In the genomic region with DNA sequence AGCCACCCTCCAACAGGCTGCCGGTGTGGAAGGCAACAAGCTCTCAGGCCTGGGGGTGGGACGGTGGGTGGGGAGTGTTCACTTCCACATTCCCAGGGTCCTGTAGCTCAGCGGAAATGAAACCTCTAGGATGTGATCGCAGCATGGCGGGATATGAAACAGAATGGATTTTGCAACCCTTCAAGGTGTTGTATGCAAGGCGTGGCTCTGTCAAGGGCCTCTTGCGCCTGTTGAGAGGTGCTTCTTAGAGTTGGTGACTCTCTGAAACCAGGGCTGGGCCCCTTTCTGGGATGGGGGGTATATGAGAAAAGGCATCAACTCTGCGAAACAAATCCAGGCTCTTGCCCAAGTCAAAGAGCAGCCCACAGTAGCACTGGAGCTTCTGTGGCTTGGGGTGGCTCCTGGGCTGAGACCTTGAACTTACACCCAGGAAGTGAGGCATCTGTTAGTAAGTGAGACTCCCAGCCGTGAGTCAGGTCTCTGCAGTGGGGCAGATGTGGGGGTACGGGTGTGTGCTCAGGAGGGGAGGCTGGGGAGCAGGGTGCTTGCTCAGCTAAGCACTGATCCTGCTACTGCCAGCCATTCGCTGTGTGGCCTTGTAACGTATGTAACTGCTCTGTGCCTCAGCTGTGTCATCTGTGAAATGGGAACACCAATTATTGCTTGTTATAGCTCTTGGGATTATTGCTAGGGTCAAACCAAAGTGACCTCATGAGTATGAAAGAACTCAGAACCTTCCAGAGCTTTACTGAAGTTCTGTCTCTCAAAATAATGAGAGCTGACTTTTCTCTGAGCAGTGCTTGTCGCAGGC, we compare ENCODE assay signal across 13 cellular contexts. TPM values are rescaled to one million over a fixed set of nuclear protein-coding genes. Genes with fewer than 3 reads are reported as not detected.
DNase-seq lines count a peak whose midpoint lies in the region; ATAC-seq, FAIRE-seq and TF ChIP-seq lines count a peak whose summit lies in the region.
"Had no signal": no experiment of that assay in that cellular context is flagged by ENCODE, and none has a peak within 500 bp of the region (broad histone marks: within the 10 kb centered on the region; RNA-seq: fewer than 3 reads in every experiment).

No MANE protein-coding gene starts in this region.

- no peak for TF ChIP-seq POLR2A in suprapubic skin (IDR thresholded peaks at IDR 0.05)

- no peaks in the 10 kb centered on the region for H3K9me3 ChIP-seq in suprapubic skin
- H3K9me3 ChIP-seq: esophagus muscularis mucosa, thoracic aorta had no signal

- peaks cover 6% of the 10 kb centered on the region for H3K36me3 ChIP-seq in suprapubic skin
- H3K36me3 ChIP-seq: thoracic aorta had no signal

- no peak overlapping the region for H3K27ac Mint-ChIP-seq in activated naive CD4-positive, alpha-beta T cell treated with anti-CD3 and anti-CD28 coated beads, Interleukin-2, amount 50 U/mL, for 72 hours
- no peak overlapping the region for H3K27ac Mint-ChIP-seq in activated naive CD4-positive, alpha-beta T cell treated with anti-CD3 and anti-CD28 coated beads, Interleukin-2, amount 10 ng/mL, durations not matched to agents 7 days and 5 days
- H3K27ac Mint-ChIP-seq in HFFc6 = no peak overlapping the region

- no peak for FAIRE-seq in RCC 7860 (lab: Jason Lieb, UNC)

- no peaks in the 10 kb centered on the region for H3K36me3 Mint-ChIP-seq in activated naive CD4-positive, alpha-beta T cell treated with anti-CD3 and anti-CD28 coated beads, Interleukin-2, amount 50 U/mL, for 72 hours
- no peaks in the 10 kb centered on the region for H3K36me3 Mint-ChIP-seq in activated naive CD4-positive, alpha-beta T cell treated with anti-CD3 and anti-CD28 coated beads, Interleukin-2, amount 10 ng/mL, durations not matched to agents 7 days and 5 days
- no peaks in the 10 kb centered on the region for H3K36me3 Mint-ChIP-seq in HFFc6 (ENCODE audit: low read depth)

- peak overlapping the region; percentile 91 for H3K27ac ChIP-seq in suprapubic skin
- no peak overlapping the region for H3K27ac ChIP-seq in dorsolateral prefrontal cortex
- H3K27ac ChIP-seq: esophagus muscularis mucosa, KMS-11, thoracic aorta had no signal

- TF ChIP-seq CTCF in fibroblast of mammary gland (conservative IDR thresholded peaks at IDR 0.05; ENCODE audit: control insufficient read depth, insufficient read depth, low read depth, low read length) (no peak), suprapubic skin (IDR thresholded peaks at IDR 0.05) (no peak), HFFc6 (IDR thresholded peaks at IDR 0.05) (no peak), dorsolateral prefrontal cortex (IDR thresholded peaks at IDR 0.05 in 54 of 56, conservative IDR thresholded peaks at IDR 0.05 in 2 of 56; ENCODE audit: low read depth in 1 of 56, partially characterized antibody in 56 of 56) (no peak)

- intact Hi-C loops in dorsolateral prefrontal cortex (cut with DNase I) = no loop called here

- H3K4me3 Mint-ChIP-seq in activated naive CD4-positive, alpha-beta T cell treated with anti-CD3 and anti-CD28 coated beads, Interleukin-2, amount 10 ng/mL, durations not matched to agents 7 days and 5 days = no peak overlapping the region
- H3K4me3 Mint-ChIP-seq in HFFc6 = no peak overlapping the region

- H3K9me3 Mint-ChIP-seq in activated naive CD4-positive, alpha-beta T cell treated with anti-CD3 and anti-CD28 coated beads, Interleukin-2, amount 50 U/mL, for 72 hours = no peaks in the 10 kb centered on the region
- H3K9me3 Mint-ChIP-seq in activated naive CD4-positive, alpha-beta T cell treated with anti-CD3 and anti-CD28 coated beads, Interleukin-2, amount 10 ng/mL, durations not matched to agents 7 days and 5 days = no peaks in the 10 kb centered on the region
- H3K9me3 Mint-ChIP-seq in HFFc6 = no peaks in the 10 kb centered on the region

- ATAC-seq in activated naive CD4-positive, alpha-beta T cell treated with anti-CD3 and anti-CD28 coated beads, Interleukin-2, amount 50 U/mL, for 72 hours = peak; percentile 75 to 79
- no peak for ATAC-seq in GM19328 (IDR thresholded peaks at IDR 0.05; ENCODE audit: unreplicated experiment)

- DNase-seq in activated naive CD4-positive, alpha-beta T cell treated with anti-CD3 and anti-CD28 coated beads, Interleukin-2, amount 50 U/mL, for 72 hours (ENCODE audit: low spot score in 2 of 2) = no peak
- no peak for DNase-seq in activated naive CD4-positive, alpha-beta T cell treated with anti-CD3 and anti-CD28 coated beads, Interleukin-2, amount 10 ng/mL, durations not matched to agents 7 days and 5 days
- DNase-seq in RCC 7860 (ENCODE audit: low spot score) (peak; percentile 13), fibroblast of mammary gland (ENCODE audit: low read depth) (peak; percentile 34), suprapubic skin (ENCODE audit: low spot score in 2 of 2) (no peak), HFFc6 (no peak), dorsolateral prefrontal cortex (no peak)
- DNase-seq: SHP77 treated with DMSO at 0.1 percent for 48 hours, T1000 had no signal

- no peak for TF ChIP-seq EP300 in suprapubic skin (IDR thresholded peaks at IDR 0.05)

- peaks cover 82% of the 10 kb centered on the region for H3K4me1 ChIP-seq in suprapubic skin

- no peak overlapping the region for H3K4me3 ChIP-seq in fibroblast of mammary gland (ENCODE audit: control insufficient read depth, low read depth, low read length)
- no peak overlapping the region for H3K4me3 ChIP-seq in suprapubic skin
- no peak overlapping the region for H3K4me3 ChIP-seq in dorsolateral prefrontal cortex
- H3K4me3 ChIP-seq: esophagus muscularis mucosa, thoracic aorta had no signal

- H3K27me3 ChIP-seq in suprapubic skin (no peaks in the 10 kb centered on the region), dorsolateral prefrontal cortex (no peaks in the 10 kb centered on the region)
- H3K27me3 ChIP-seq: esophagus muscularis mucosa had no signal

- WGBS in suprapubic skin = 84% methylated on average over 13 of the region's 13 CpGs

- CTCF ChIA-PET in activated naive CD4-positive, alpha-beta T cell treated with anti-CD3 and anti-CD28 coated beads, Interleukin-2, amount 10 ng/mL, durations not matched to agents 7 days and 5 days (lab: Charles Lee) = interaction anchor here (1.3 kb wide), 1 partner anchor 29 kb away, joined by 5 read pairs; a partner anchor contains a TSS

- H3K27me3 Mint-ChIP-seq in activated naive CD4-positive, alpha-beta T cell treated with anti-CD3 and anti-CD28 coated beads, Interleukin-2, amount 10 ng/mL, durations not matched to agents 7 days and 5 days = peaks cover 16% of the 10 kb centered on the region
- H3K27me3 Mint-ChIP-seq in HFFc6 (ENCODE audit: insufficient read depth) = 0 out of 2 replicates have a peak, but pooled peaks cover 4% of the 10 kb centered on the region

- H3K4me1 Mint-ChIP-seq in activated naive CD4-positive, alpha-beta T cell treated with anti-CD3 and anti-CD28 coated beads, Interleukin-2, amount 10 ng/mL, durations not matched to agents 7 days and 5 days = no peaks in the 10 kb centered on the region
- peaks cover 33% of the 10 kb centered on the region for H3K4me1 Mint-ChIP-seq in HFFc6 (ENCODE audit: low read depth)

RNA-seq across cellular contexts. Expression of a gene that starts 28.3 kb away (rescaled TPM):
- total RNA-seq in activated naive CD4-positive, alpha-beta T cell treated with anti-CD3 and anti-CD28 coated beads, Interleukin-2, amount 50 U/mL, for 72 hours = 1 to 10 TPM in 1 of 2 donors, under 1 TPM in 1; 0.20 to 2.2 TPM
- total RNA-seq in suprapubic skin = 100 to 1,000 TPM; 112 to 176 (median 164) TPM
- total RNA-seq in HFFc6 (2021; fragmentation: NEBNext Ultra II Directional; extraction: Animal tissue kit (Norgen Biotek cat#: 25700)) = 1 to 10 TPM; 4.1 to 7.9 (median 6.6) TPM
- 100 to 1,000 TPM in 6 of 120 experiments, 10 to 100 TPM in 114; 45.3 to 136 (median 78.1) TPM for total RNA-seq in dorsolateral prefrontal cortex

Comparison
In these comparisons a context has a peak if more than half of its experiments do, and no peak if none do; other contexts are left out.
1. DNase-seq: peak in RCC 7860 (single experiment) and fibroblast of mammary gland (single experiment); none in activated naive CD4-positive, alpha-beta T cell treated with anti-CD3 and anti-CD28 coated beads, Interleukin-2, amount 50 U/mL, for 72 hours (0 of 2), activated naive CD4-positive, alpha-beta T cell treated with anti-CD3 and anti-CD28 coated beads, Interleukin-2, amount 10 ng/mL, durations not matched to agents 7 days and 5 days (single experiment), suprapubic skin (0 of 2), HFFc6 (single experiment) and dorsolateral prefrontal cortex (0 of 10).
2. RNA of a gene that starts 28.3 kb away (total RNA-seq): 112 to 176 TPM in suprapubic skin and 45.3 to 136 TPM in dorsolateral prefrontal cortex; 4.1 to 7.9 TPM in HFFc6 and 0.20 to 2.2 TPM in activated naive CD4-positive, alpha-beta T cell treated with anti-CD3 and anti-CD28 coated beads, Interleukin-2, amount 50 U/mL, for 72 hours; every median in the first group is over 4 times any median in the second.